29 cellular contexts compared by ENCODE assay signal in the genomic region with DNA sequence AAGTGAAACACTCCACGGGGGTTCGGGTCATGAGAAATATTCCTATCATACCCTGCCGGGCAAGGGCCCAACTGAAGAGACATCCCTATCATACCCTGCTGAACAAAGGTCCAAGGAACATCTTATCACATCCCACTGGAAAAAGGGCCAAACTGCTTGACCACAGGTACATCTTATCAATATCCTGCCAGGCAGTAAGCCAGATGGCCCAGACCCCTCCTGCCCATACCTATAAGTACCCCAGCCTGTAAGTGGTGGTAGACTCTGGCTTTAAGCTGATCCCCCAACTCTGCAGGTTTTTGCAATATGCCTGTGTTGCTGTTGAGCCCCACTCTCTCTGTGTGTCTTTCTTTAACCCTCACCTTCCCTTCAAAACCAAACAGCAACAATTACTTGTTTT.
"Had no signal": no experiment of that assay in that cellular context is flagged by ENCODE, and none has a peak within 500 bp of the region (broad histone marks: within the 10 kb centered on the region; RNA-seq: fewer than 3 reads in every experiment).

No MANE protein-coding gene starts in this region.

- H3K9me3 ChIP-seq: neutrophil, ovary, pancreas, prostate gland, psoas muscle, right lobe of liver had no signal

- H3K27ac ChIP-seq: neural progenitor cell, neutrophil, ovary, pancreas, parathyroid adenoma, prostate gland, psoas muscle, right atrium auricular region, right lobe of liver, sigmoid colon, skin epidermis, spleen had no signal

- H3K4me3 ChIP-seq: neural progenitor cell, ovary, pancreas, prostate gland, psoas muscle, right atrium auricular region, right lobe of liver, sigmoid colon, skin epidermis, smooth muscle cell, spleen had no signal

- ATAC-seq: naive thymus-derived CD4-positive, alpha-beta T cell; naive thymus-derived CD8-positive, alpha-beta T cell; natural killer cell; natural killer cell treated with Interleukin-12 subunit alpha and Interleukin-12 subunit beta and Interleukin-15 and Interleukin-18, amount 100 ng/mL, for 72 hours; pancreas; psoas muscle; right cardiac atrium; right lobe of liver; sciatic nerve had no signal

- DNase-seq: naive thymus-derived CD4-positive, alpha-beta T cell; naive thymus-derived CD8-positive, alpha-beta T cell; natural killer cell; nephron progenitor cell; nucleus accumbens; occipital lobe; ovary; pancreas; posterior cingulate gyrus; psoas muscle; retina; right cardiac atrium; right lobe of liver; sigmoid colon; small intestine; spleen; stimulated activated CD4-positive, alpha-beta T cell treated with anti-CD3 and anti-CD28 coated beads, Interleukin-12 subunit alpha, Interleukin-12 subunit beta, amount 100 ng/mL, for 4 hours; stimulated activated CD4-positive, alpha-beta T cell treated with anti-CD3 and anti-CD28 coated beads, Interleukin-15, amount 100 ng/mL, for 24 hours; stimulated activated CD4-positive, alpha-beta T cell treated with anti-CD3 and anti-CD28 coated beads, Interleukin-1b, Interleukin-23, amount 100 ng/mL, for 48 hours; stimulated activated CD4-positive, alpha-beta T cell treated with anti-CD3 and anti-CD28 coated beads, Interleukin-2, amount 100 ng/mL, for 24 hours had no signal

- H3K27me3 ChIP-seq: neural progenitor cell, ovary, pancreas, right lobe of liver had no signal

- H3K36me3 ChIP-seq: neutrophil, ovary, pancreas, prostate gland, right atrium auricular region, right lobe of liver, sigmoid colon, spleen had no signal

- H3K4me1 ChIP-seq: neural progenitor cell, pancreas, parathyroid adenoma, prostate gland, psoas muscle, right lobe of liver had no signal

- FAIRE-seq: pancreas, small intestine had no signal
